In genomic region chr6:87590417-87590880, GRCh38 we compare ENCODE assay signal across 8 cellular contexts. TPM values are rescaled to one million over a fixed set of nuclear protein-coding genes. Genes with fewer than 3 reads are reported as not detected.
DNase-seq lines count a peak whose midpoint lies in the region; ATAC-seq and TF ChIP-seq lines count a peak whose summit lies in the region.

No MANE protein-coding gene starts in this region.

- no peaks in the 10 kb centered on the region for H3K9me3 ChIP-seq in T-helper 17 cell (ENCODE audit: control insufficient read depth, low read length, poor library complexity, severe bottlenecking)

- H3K27me3 Mint-ChIP-seq in T-helper 17 cell = no peaks in the 10 kb centered on the region

- H3K36me3 Mint-ChIP-seq in T-helper 17 cell (ENCODE audit: low read depth) = peaks cover 3% of the 10 kb centered on the region

- H3K4me1 Mint-ChIP-seq in T-helper 17 cell = peaks cover 44% of the 10 kb centered on the region

- peak overlapping the region; percentile 100 for H3K27ac Mint-ChIP-seq in T-helper 17 cell

- peak overlapping the region; percentile 99 for H3K4me3 Mint-ChIP-seq in T-helper 17 cell

- H3K4me3 ChIP-seq in foreskin fibroblast (ENCODE audit: low read depth in 1 of 2, low read length in 2 of 2) (peak overlapping the region; percentile 91 to 98), skeletal muscle cell (ENCODE audit: low read depth, low read length) (peak overlapping the region; percentile 72)

- TF ChIP-seq CTCF in foreskin fibroblast (IDR thresholded peaks at IDR 0.05; ENCODE audit: low read depth, low read length) = no peak

- ATAC-seq in GM19035 (IDR thresholded peaks at IDR 0.05; ENCODE audit: unreplicated experiment) (peak; percentile 6), T-helper 17 cell (no peak), HG02678 (IDR thresholded peaks at IDR 0.05; ENCODE audit: unreplicated experiment) (no peak)

- no peak for DNase-seq in T-helper 17 cell
- DNase-seq in foreskin fibroblast = no peak
- no peak for DNase-seq in skeletal muscle cell (ENCODE audit: low read depth)
- DNase-seq in GDM1 (lab: John Stamatoyannopoulos, UW) = no peak
- no peak for DNase-seq in NCI-H82 (lab: John Stamatoyannopoulos, UW)
- DNase-seq in ecto neural progenitor cell (ENCODE audit: low spot score) = no peak

RNA-seq across cellular contexts. Expression of gene ORC3, which starts 0.5 kb away (rescaled TPM):
- total RNA-seq in T-helper 17 cell = 10 to 100 TPM; 14.3 to 14.4 TPM

RNA-seq across cellular contexts. Expression of gene RARS2, which starts 0.7 kb away (rescaled TPM):
- 10 to 100 TPM; 22.8 to 26.6 TPM for total RNA-seq in T-helper 17 cell
